ENCODE assay signal across 13 cellular contexts in genomic region chr5:134551891-134552290, GRCh38. TPM values are rescaled to one million over a fixed set of nuclear protein-coding genes. Genes with fewer than 3 reads are reported as not detected.
A peak's percentile ranks its signal among the peaks of the same experiment; 100 is the strongest.
DNase-seq lines count a peak whose midpoint lies in the region; ATAC-seq, FAIRE-seq and TF ChIP-seq lines count a peak whose summit lies in the region.
"Had no signal": no experiment of that assay in that cellular context is flagged by ENCODE, and none has a peak within 500 bp of the region (broad histone marks: within the 10 kb centered on the region; RNA-seq: fewer than 3 reads in every experiment).

No MANE protein-coding gene starts in this region.

- CTCF ChIA-PET in GM12878 (lab: Yijun Ruan, JAX), result interaction anchor here (1.7 to 1.9 kb wide), 2 partner anchors 25 to 26 kb away, joined by 5 to 7 read pairs; no protein-coding TSS in a partner anchor
- CTCF ChIA-PET in naive thymus-derived CD4-positive, alpha-beta T cell (lab: Charles Lee), result no interaction called here

- H3K4me1 ChIP-seq in ACC112 (ENCODE audit: control insufficient read depth, insufficient read depth, low read length, unreplicated experiment) (peaks cover 84% of the 10 kb centered on the region), GM12878 (ENCODE audit: control insufficient read depth, insufficient read depth, low read length) (peaks cover 79% of the 10 kb centered on the region)
- peaks cover 24 to 38% of the 10 kb centered on the region in 2 donors for H3K4me1 ChIP-seq in naive thymus-derived CD4-positive, alpha-beta T cell (ENCODE audit: control insufficient read depth in 2 of 2, insufficient read depth in 2 of 2, low read length in 2 of 2)

- no peak for TF ChIP-seq EP300 in GM12878 (IDR thresholded peaks at IDR 0.05; ENCODE audit: borderline replicate concordance in 1 of 2, control insufficient read depth in 1 of 2, low read depth in 2 of 2, low read length in 2 of 2)

- POLR2A ChIA-PET in GM12878 (lab: Charles Lee), result interaction anchor here (5.5 kb wide), 1 partner anchor 8 kb away, joined by 113 read pairs; no protein-coding TSS in a partner anchor
- POLR2A ChIA-PET in naive thymus-derived CD4-positive, alpha-beta T cell (lab: Charles Lee), result interaction anchor here (1.2 kb wide), 1 partner anchor 11 kb away, joined by 5 read pairs; no protein-coding TSS in a partner anchor

- no TSS peak for BruUV-seq in GM12878 (replicated peaks; lab: Mats Ljungman, UMichigan)

- peaks cover 41 to 83% (median 67%) of the 10 kb centered on the region in 7 donors for H3K4me1 Mint-ChIP-seq in naive thymus-derived CD4-positive, alpha-beta T cell

- H3K9me3 ChIP-seq in GM12878 (replicated peaks; ENCODE audit: control insufficient read depth, insufficient read depth, low read length), result no peaks in the 10 kb centered on the region
- H3K9me3 ChIP-seq in naive thymus-derived CD4-positive, alpha-beta T cell (ENCODE audit: control insufficient read depth in 2 of 3, low read length in 3 of 3), result no peaks in the 10 kb centered on the region

- no peak for FAIRE-seq in GM12878 (lab: Jason Lieb, UNC)
- no peak for FAIRE-seq in GM19239 (lab: Jason Lieb, UNC)
- FAIRE-seq: GM18507 had no signal

- peak overlapping the region in 1 of 10 donors; percentile 32 for H3K4me3 Mint-ChIP-seq in naive thymus-derived CD4-positive, alpha-beta T cell
- H3K4me3 Mint-ChIP-seq: neural progenitor cell had no signal

- peak; percentile 60 for DNase-seq in HT1080 (ENCODE audit: low read depth)
- DNase-seq in GM12878 (ENCODE audit: low read depth, low spot score), result no peak
- no peak for DNase-seq in naive thymus-derived CD4-positive, alpha-beta T cell
- DNase-seq in SW480 (ENCODE audit: low spot score), result no peak
- DNase-seq in GM19239 (ENCODE audit: insufficient read length, low spot score), result no peak
- DNase-seq in DMS153 treated with DMSO at 0.1 percent for 48 hours (lab: John Stamatoyannopoulos, UW; ENCODE audit: unreplicated experiment), result no peak
- DNase-seq: activated T-cell treated with anti-CD3 and anti-CD28 coated beads, Interleukin-2, amount 50 U/mL, for 1 hour; dorsolateral prefrontal cortex had no signal

- peak overlapping the region; percentile 88 for H3K27ac ChIP-seq in ACC112 (ENCODE audit: low read depth, low read length)
- peak overlapping the region; percentile 35; the same call in 1 of the 2 replicates for H3K27ac ChIP-seq in GM12878 (ENCODE audit: control insufficient read depth, insufficient read depth)
- H3K27ac ChIP-seq in naive thymus-derived CD4-positive, alpha-beta T cell (ENCODE audit: low read depth, low read length), result peak overlapping the region; percentile 20
- H3K27ac ChIP-seq: KMS-11, neural progenitor cell had no signal

- H3K4me2 ChIP-seq in GM12878 (ENCODE audit: control insufficient read depth, insufficient read depth), result no peak overlapping the region; the same call in 1 of the 2 replicates
- H3K4me2 ChIP-seq: KMS-11, neural progenitor cell had no signal

- TF ChIP-seq POLR2A in GM12878 (IDR thresholded peaks at IDR 0.05; ENCODE audit: low read depth, low read length), result no peak

- H2AFZ ChIP-seq in ACC112 (ENCODE audit: low read length, unreplicated experiment) (no peak overlapping the region), GM12878 (ENCODE audit: control insufficient read depth, low read depth, low read length) (no peak overlapping the region)
- H2AFZ ChIP-seq: neural progenitor cell had no signal

- RAD21 ChIA-PET in GM12878 (lab: Charles Lee; ENCODE audit: unreplicated experiment), result interaction anchor here (2.1 kb wide), 1 partner anchor 11 kb away, joined by 10 read pairs; no protein-coding TSS in a partner anchor

- ATAC-seq in GM12878 (no peak), HG02885 (IDR thresholded peaks at IDR 0.05; ENCODE audit: poor library complexity, unreplicated experiment) (no peak)
- ATAC-seq in naive thymus-derived CD4-positive, alpha-beta T cell, result no peak

- H3K4me3 ChIP-seq in ACC112 (ENCODE audit: low read depth, low read length) (peak overlapping the region; percentile 16; the same call in 1 of the 2 replicates), GM12878 (no peak overlapping the region)
- H3K4me3 ChIP-seq in naive thymus-derived CD4-positive, alpha-beta T cell (ENCODE audit: low read length), result no peak overlapping the region
- H3K4me3 ChIP-seq: dorsolateral prefrontal cortex, neural progenitor cell had no signal

- 96% methylated on average over 8 of the region's 8 CpGs for WGBS in GM12878 (ENCODE audit: insufficient coverage, insufficient replicate concordance, low lambda C conversion rate, missing lambda C conversion rate)

- H3K27ac Mint-ChIP-seq in naive thymus-derived CD4-positive, alpha-beta T cell, result peak overlapping the region in 6 of 9 donors; percentile 13 to 93 (median 50)
- H3K27ac Mint-ChIP-seq: neural progenitor cell had no signal

- H3K27me3 Mint-ChIP-seq in naive thymus-derived CD4-positive, alpha-beta T cell, result no peaks in the 10 kb centered on the region

- peaks cover 0 to 1% (median 0%) of the 10 kb centered on the region in 11 donors for H3K9me3 Mint-ChIP-seq in naive thymus-derived CD4-positive, alpha-beta T cell

- in situ Hi-C loops in GM12878 (cut with MboI), result no loop called here

- peaks cover 3 to 35% (median 14%) of the 10 kb centered on the region in 5 donors for H3K36me3 Mint-ChIP-seq in naive thymus-derived CD4-positive, alpha-beta T cell

- H4K20me1 ChIP-seq in GM12878 (ENCODE audit: control insufficient read depth, insufficient read depth), result no peaks in the 10 kb centered on the region

- no peak overlapping the region for H3K9ac ChIP-seq in GM12878 (ENCODE audit: control insufficient read depth, insufficient read depth, low read length)
- H3K9ac ChIP-seq: KMS-11, neural progenitor cell had no signal

- TF ChIP-seq RAD21 in GM12878 (IDR thresholded peaks at IDR 0.05; ENCODE audit: insufficient read depth, low read depth, low read length), result no peak

- H3K27me3 ChIP-seq in ACC112 (ENCODE audit: insufficient read depth, low read length) (no peaks in the 10 kb centered on the region), GM12878 (replicated peaks in 1 of 2; ENCODE audit: control insufficient read depth in 2 of 2, insufficient read depth in 2 of 2, low read length in 1 of 2) (no peaks in the 10 kb centered on the region)
- no peaks in the 10 kb centered on the region for H3K27me3 ChIP-seq in naive thymus-derived CD4-positive, alpha-beta T cell (ENCODE audit: control insufficient read depth in 2 of 2, insufficient read depth in 2 of 2, low read length in 2 of 2)
- H3K27me3 ChIP-seq: dorsolateral prefrontal cortex, neural progenitor cell had no signal

- SMC1A ChIA-PET in GM12878 (lab: Charles Lee; ENCODE audit: uncharacterized antibody, unreplicated experiment), result interaction anchor here (1.2 to 1.4 kb wide), 2 partner anchors 49 to 101 kb away, joined by 3 read pairs; no protein-coding TSS in a partner anchor

- TF ChIP-seq CTCF in GM12878 (IDR thresholded peaks at IDR 0.05 in 2 of 3, conservative IDR thresholded peaks at IDR 0.05 in 1 of 3; ENCODE audit: control insufficient read depth in 2 of 3, extremely low read depth in 1 of 3, insufficient read depth in 1 of 3, low read depth in 3 of 3, low read length in 3 of 3), result no peak

- H3K79me2 ChIP-seq in ACC112 (ENCODE audit: control insufficient read depth, insufficient read depth, low read length, unreplicated experiment), result peaks cover 25% of the 10 kb centered on the region
- H3K79me2 ChIP-seq in GM12878 (ENCODE audit: control insufficient read depth, insufficient read depth, low read length), result peaks cover 57% of the 10 kb centered on the region

- H3K36me3 ChIP-seq in ACC112 (ENCODE audit: insufficient read depth, low read length), result no peaks in the 10 kb centered on the region
- H3K36me3 ChIP-seq in GM12878 (ENCODE audit: control insufficient read depth in 2 of 2, insufficient read depth in 2 of 2, low read length in 1 of 2), result peaks cover 13 to 15% of the 10 kb centered on the region in 2 experiments
- H3K36me3 ChIP-seq in naive thymus-derived CD4-positive, alpha-beta T cell (ENCODE audit: control insufficient read depth in 2 of 3, insufficient read depth in 3 of 3, low read length in 3 of 3), result peaks cover 12 to 95% (median 23%) of the 10 kb centered on the region in 3 experiments
- H3K36me3 ChIP-seq: neural progenitor cell had no signal

- intact Hi-C loops in GM12878 (cut with micrococcal nuclease; ENCODE audit: unreplicated experiment), result no loop called here
- intact Hi-C loops in naive thymus-derived CD4-positive, alpha-beta T cell (cut with micrococcal nuclease), result no loop called here

RNA-seq across cellular contexts. Expression of gene JADE2, which starts 26.4 kb away (rescaled TPM):
- total RNA-seq in HT1080 (2014; rRNA removed; shearing (Covaris generic)), result 33.5 and 46.9 TPM in 2 replicates
- polyA plus RNA-seq in HT1080 (2015; cell fraction: cytosol; rRNA removed), result 14.7 and 16.3 TPM in 2 replicates
- polyA plus RNA-seq in HT1080 (2015; cell fraction: nucleus; rRNA removed), result 17.0 and 17.4 TPM in 2 replicates
- total RNA-seq in GM12878 (2013; cell fraction: nucleolus; rRNA removed), result 71.9 and 78.0 TPM in 2 replicates
- total RNA-seq in GM12878 (2014; rRNA removed), result 35.9 and 40.0 TPM in 2 replicates
- total RNA-seq in GM12878 (2014; rRNA removed; fragmentation: Illumina TruSeq; extraction: Trizol), result 19.9 and 23.6 TPM in 2 replicates
- total RNA-seq in GM12878 (2021), result 66.1 and 67.0 TPM in 2 replicates
- 9.3 TPM for polyA plus RNA-seq in GM12878 (2011; ENCODE audit: low read depth)
- 18.7 and 31.5 TPM in 2 replicates for polyA plus RNA-seq in GM12878 (2011; rRNA removed)
- polyA plus RNA-seq in GM12878 (2011; cell fraction: cytosol; rRNA removed), result 32.4 and 44.8 TPM in 2 replicates
- 47.8 and 58.6 TPM in 2 replicates for polyA plus RNA-seq in GM12878 (2011; cell fraction: nucleus; rRNA removed)
- 22.9 and 26.2 TPM in 2 replicates for polyA plus RNA-seq in GM12878 (2012)
- 11.3 and 21.2 TPM in 2 replicates for polyA plus RNA-seq in GM12878 (2014; fragmentation: Illumina TruSeq; extraction: Trizol)
- polyA plus RNA-seq in GM12878 (2014; fragmentation: Nextera tagmentation; extraction: Ambion mirVana), result 1 to 10 TPM; 1.5 to 2.3 TPM
- 35.3 and 46.9 TPM in 2 replicates for polyA plus RNA-seq in GM12878 (2014; rRNA removed)
- 10 to 100 TPM; 13.1 to 15.6 TPM for polyA plus RNA-seq in GM12878 (2016; fragmentation: Nextera tagmentation; extraction: Ambion mirVana)
- polyA minus RNA-seq in GM12878 (2011; rRNA and poly(A)+ RNA removed), result 47.3 and 68.9 TPM in 2 replicates
- polyA minus RNA-seq in GM12878 (2011; cell fraction: cytosol; rRNA and poly(A)+ RNA removed), result 22.5 and 26.8 TPM in 2 replicates
- polyA minus RNA-seq in GM12878 (2011; cell fraction: nucleus; rRNA and poly(A)+ RNA removed), result 21.9 and 35.7 TPM in 2 replicates
- total RNA-seq in naive thymus-derived CD4-positive, alpha-beta T cell, result 100 to 1,000 TPM in 4 of 5 experiments, 10 to 100 TPM in 1; 99.0 to 271 (median 153) TPM
- 10 to 100 TPM; 29.8 to 55.7 TPM for polyA plus RNA-seq in naive thymus-derived CD4-positive, alpha-beta T cell

Comparison
In these comparisons a context has a peak if more than half of its experiments do, and no peak if none do; other contexts are left out.
1. H3K27ac ChIP-seq: peak in every context shown above with its lines; median percentile 88 in ACC112; 35 in GM12878; 20 in naive thymus-derived CD4-positive, alpha-beta T cell.